9 cellular contexts compared by ENCODE assay signal in the genomic region with DNA sequence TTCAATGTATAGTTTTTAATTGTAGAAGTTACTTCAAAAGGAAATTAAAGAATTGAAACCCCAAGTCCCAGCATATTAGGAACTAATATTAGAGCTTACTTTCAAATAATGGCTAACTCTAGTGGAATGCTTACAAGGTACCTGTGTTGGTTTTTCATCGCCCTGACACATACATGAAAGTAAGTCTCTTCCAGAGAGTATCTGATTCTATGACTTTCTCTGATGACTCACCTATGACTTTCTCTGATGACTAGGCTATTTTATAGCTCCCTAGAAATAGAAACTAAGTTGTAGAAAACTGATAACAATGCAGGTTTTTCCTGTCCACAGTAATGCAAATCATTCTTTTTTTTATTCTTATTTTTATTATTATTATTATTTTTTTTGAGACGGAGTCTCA. TPM values are rescaled to one million over a fixed set of nuclear protein-coding genes. Genes with fewer than 3 reads are reported as not detected.
DNase-seq lines count a peak whose midpoint lies in the region; ATAC-seq and TF ChIP-seq lines count a peak whose summit lies in the region.
"Had no signal": no experiment of that assay in that cellular context is flagged by ENCODE, and none has a peak within 500 bp of the region (broad histone marks: within the 10 kb centered on the region; RNA-seq: fewer than 3 reads in every experiment).

No MANE protein-coding gene starts in this region.

- ATAC-seq in GM19463 (IDR thresholded peaks at IDR 0.05; ENCODE audit: unreplicated experiment), result peak; percentile 45
- ATAC-seq in HG03442 (IDR thresholded peaks at IDR 0.05; ENCODE audit: unreplicated experiment), result peak; percentile 77

- no peaks in the 10 kb centered on the region for H3K36me3 Mint-ChIP-seq in nephron progenitor cell (ENCODE audit: low read depth)

- peak overlapping the region; percentile 39 for H3K9ac ChIP-seq in mammary epithelial cell (ENCODE audit: insufficient read depth, low read length)

- in situ Hi-C loops in mammary epithelial cell (cut with MboI; ENCODE audit: low sequenced_read_pairs in 2 of 2), result no loop called here

- no peaks in the 10 kb centered on the region for H4K20me1 ChIP-seq in mammary epithelial cell (ENCODE audit: insufficient read depth, low read length)

- dilution Hi-C loops in mammary epithelial cell (cut with HindIII; ENCODE audit: low sequenced_read_pairs), result no loop called here

- POLR2A ChIA-PET in AG04449 (lab: Yijun Ruan, JAX), result no interaction called here

- H3K4me3 Mint-ChIP-seq in nephron progenitor cell, result no peak overlapping the region
- H3K4me3 Mint-ChIP-seq: activated naive CD8-positive, alpha-beta T cell had no signal

- H3K27ac Mint-ChIP-seq in nephron progenitor cell, result no peak overlapping the region
- H3K27ac Mint-ChIP-seq: activated naive CD8-positive, alpha-beta T cell had no signal

- no peak overlapping the region for H2AFZ ChIP-seq in mammary epithelial cell (ENCODE audit: low read depth, low read length)

- H3K4me3 ChIP-seq in AG04449 (ENCODE audit: low read depth, low read length) (no peak overlapping the region), mammary epithelial cell (replicated peaks in 1 of 3; ENCODE audit: insufficient read depth in 1 of 3, low read depth in 2 of 3, low read length in 3 of 3) (no peak overlapping the region), vagina (no peak overlapping the region)

- peak overlapping the region; percentile 60 for H3K4me2 ChIP-seq in mammary epithelial cell (ENCODE audit: insufficient read depth, low read depth, low read length)

- peaks cover 37% of the 10 kb centered on the region for H3K4me1 ChIP-seq in mammary epithelial cell (ENCODE audit: insufficient read depth, low read length)
- peaks cover 22% of the 10 kb centered on the region for H3K4me1 ChIP-seq in vagina

- peaks cover 3% of the 10 kb centered on the region for H3K27me3 Mint-ChIP-seq in nephron progenitor cell (ENCODE audit: low read depth, poor library complexity)
- H3K27me3 Mint-ChIP-seq: activated naive CD8-positive, alpha-beta T cell had no signal

- intact Hi-C loops in mammary epithelial cell (cut with micrococcal nuclease) (no loop called here), vagina (cut with DNase I) (no loop called here)

- TF ChIP-seq POLR2A in vagina (IDR thresholded peaks at IDR 0.05), result no peak

- no peaks in the 10 kb centered on the region for H3K27me3 ChIP-seq in mammary epithelial cell (ENCODE audit: insufficient read depth, low read length)
- H3K27me3 ChIP-seq in vagina, result no peaks in the 10 kb centered on the region

- CTCF ChIA-PET in AG04449 (lab: Yijun Ruan, JAX) (interaction anchor here (0.6 to 1.4 kb wide), 4 partner anchors 10 to 34 kb away, joined by 3 to 4 read pairs (median 3); no protein-coding TSS in a partner anchor), mammary epithelial cell (lab: Charles Lee; ENCODE audit: low non-redundant PET) (interaction anchor here (0.5 to 0.7 kb wide), 2 partner anchors 102 to 805 kb away, joined by 5 read pairs; no protein-coding TSS in a partner anchor)

- BruUV-seq in mammary epithelial cell (replicated peaks; lab: Mats Ljungman, UMichigan), result no TSS peak

- H3K9me3 ChIP-seq in mammary epithelial cell (replicated peaks; ENCODE audit: insufficient read depth, low read length), result peaks cover 6% of the 10 kb centered on the region
- H3K9me3 ChIP-seq in vagina, result no peaks in the 10 kb centered on the region

- DNase-seq in AG04449 (ENCODE audit: low read depth, low spot score), result peak; percentile 14
- peak; percentile 92 for DNase-seq in mammary epithelial cell
- DNase-seq in nephron progenitor cell, result no peak
- DNase-seq in NCI-H1694 treated with DMSO at 0.1 percent for 48 hours (lab: John Stamatoyannopoulos, UW), result no peak
- no peak for DNase-seq in globus pallidus (ENCODE audit: low spot score)
- DNase-seq in vagina (ENCODE audit: extremely low spot score in 2 of 2), result no peak

- WGBS in mammary epithelial cell (ENCODE audit: low coverage, missing lambda C conversion rate), result 0% methylated on average over 1 of the region's 2 CpGs

- no peaks in the 10 kb centered on the region for H3K4me1 Mint-ChIP-seq in nephron progenitor cell

- no peaks in the 10 kb centered on the region for H3K36me3 ChIP-seq in mammary epithelial cell (ENCODE audit: insufficient read depth, low read length)
- H3K36me3 ChIP-seq in vagina, result no peaks in the 10 kb centered on the region

- no peaks in the 10 kb centered on the region for H3K79me2 ChIP-seq in mammary epithelial cell (ENCODE audit: insufficient read depth, low read length)

- H3K27ac ChIP-seq in mammary epithelial cell (ENCODE audit: insufficient read depth, low read depth, low read length) (peak overlapping the region; percentile 75), vagina (no peak overlapping the region)

- no peak for TF ChIP-seq CTCF in AG04449 (IDR thresholded peaks at IDR 0.05; ENCODE audit: insufficient read depth, low read length, missing control alignments)
- TF ChIP-seq CTCF in mammary epithelial cell (conservative IDR thresholded peaks at IDR 0.05 in 1 of 2, IDR thresholded peaks at IDR 0.05 in 1 of 2; ENCODE audit: extremely low read depth in 1 of 2, insufficient read depth in 1 of 2, low read depth in 1 of 2, low read length in 2 of 2), result no peak
- no peak for TF ChIP-seq CTCF in nephron progenitor cell (IDR thresholded peaks at IDR 0.05)
- TF ChIP-seq CTCF in vagina (IDR thresholded peaks at IDR 0.05), result no peak

- peaks cover 29% of the 10 kb centered on the region for H3K9me3 Mint-ChIP-seq in nephron progenitor cell

RNA-seq across cellular contexts. Expression of gene MMP7, which starts 33.6 kb away (rescaled TPM):
- total RNA-seq in mammary epithelial cell (10 to 100 TPM in 1 of 2 donors, not detected in 1; 13.8 TPM), vagina (6.9 TPM)
- 3.6 TPM for polyA plus RNA-seq in mammary epithelial cell
- polyA minus RNA-seq in mammary epithelial cell, result not detected

Comparison
In these comparisons a context has a peak if more than half of its experiments do, and no peak if none do; other contexts are left out.
1. DNase-seq: peak in AG04449 (single experiment) and mammary epithelial cell (single experiment); none in nephron progenitor cell (single experiment), NCI-H1694 treated with DMSO at 0.1 percent for 48 hours (single experiment), globus pallidus (single experiment) and vagina (0 of 2).